ENCODE assay signal across 9 cellular contexts in genomic region chr14:94001501-94002396, GRCh38. TPM values are rescaled to one million over a fixed set of nuclear protein-coding genes. Genes with fewer than 3 reads are reported as not detected.
A peak's percentile ranks its signal among the peaks of the same experiment; 100 is the strongest.
DNase-seq lines count a peak whose midpoint lies in the region; FAIRE-seq and TF ChIP-seq lines count a peak whose summit lies in the region.
"Had no signal": no experiment of that assay in that cellular context is flagged by ENCODE, and none has a peak within 500 bp of the region (broad histone marks: within the 10 kb centered on the region; RNA-seq: fewer than 3 reads in every experiment).

No MANE protein-coding gene starts in this region.

- H3K27ac ChIP-seq in AG04450 (ENCODE audit: low read depth, low read length): no peak overlapping the region
- H3K27ac ChIP-seq in OCI-LY1 (ENCODE audit: low read depth, low read length, poor library complexity, severe bottlenecking): peak overlapping the region; percentile 46
- no peak overlapping the region for H3K27ac ChIP-seq in neural cell (ENCODE audit: low read length)
- H3K27ac ChIP-seq in stomach: no peak overlapping the region

- H3K4me1 ChIP-seq in OCI-LY1 (ENCODE audit: insufficient read depth, low read length, severe bottlenecking) (peaks cover 35% of the 10 kb centered on the region), stomach (peaks cover 0 to 16% (median 8%) of the 10 kb centered on the region in 4 donors)

- 43 to 58% (median 45%) methylated on average over 20 to 26 of the region's 26 CpGs for WGBS in stomach, 5 donors

- H3K36me3 ChIP-seq in OCI-LY1 (ENCODE audit: insufficient read depth, low read length): no peaks in the 10 kb centered on the region
- H3K36me3 ChIP-seq in neural cell (ENCODE audit: insufficient read depth, low read length): no peaks in the 10 kb centered on the region
- H3K36me3 ChIP-seq in stomach: no peaks in the 10 kb centered on the region

- TF ChIP-seq RAD21 in neural cell (conservative IDR thresholded peaks at IDR 0.05): peak; percentile 77

- H3K9me3 ChIP-seq in AG04450 (ENCODE audit: control insufficient read depth, insufficient read depth, low read length): no peaks in the 10 kb centered on the region; the same call in 1 of the 2 replicates
- no peaks in the 10 kb centered on the region for H3K9me3 ChIP-seq in OCI-LY1 (ENCODE audit: low read length)
- H3K9me3 ChIP-seq in neural cell (ENCODE audit: low read length): no peaks in the 10 kb centered on the region
- H3K9me3 ChIP-seq in stomach: no peaks in the 10 kb centered on the region

- CTCF ChIA-PET in AG04450 (lab: Charles Lee): interaction anchor here (0.7 to 11.2 kb wide), 12 partner anchors 10 to 208 kb away, joined by 3 to 270 read pairs (median 4); no protein-coding TSS in a partner anchor

- TF ChIP-seq EP300 in neural cell (conservative IDR thresholded peaks at IDR 0.05; ENCODE audit: poor library complexity, severe bottlenecking) (no peak), stomach (IDR thresholded peaks at IDR 0.05) (no peak)

- H2AFZ ChIP-seq in OCI-LY1 (ENCODE audit: low read length) (no peak overlapping the region; the same call in 1 of the 2 replicates), neural cell (ENCODE audit: low read depth, low read length) (no peak overlapping the region)

- POLR2A ChIA-PET in AG04450 (lab: Yijun Ruan, JAX): no interaction called here

- H3F3A ChIP-seq in OCI-LY1 (ENCODE audit: insufficient read depth, low read length) (no peaks in the 10 kb centered on the region), neural cell (ENCODE audit: insufficient read depth, low read length, poor library complexity, severe bottlenecking) (no peaks in the 10 kb centered on the region)

- H4K20me1 ChIP-seq in OCI-LY1 (ENCODE audit: insufficient read depth, low read length): no peaks in the 10 kb centered on the region
- H4K20me1 ChIP-seq in neural cell (ENCODE audit: insufficient read depth): no peaks in the 10 kb centered on the region

- DNase-seq in AG04450 (ENCODE audit: low read depth, low spot score): peak; percentile 41
- DNase-seq in GM18507 (ENCODE audit: extremely low spot score, insufficient read length, low read depth): peak; percentile 57
- peak; percentile 32 for DNase-seq in HS-5 (ENCODE audit: low read depth)
- peak; percentile 55 for DNase-seq in activated T-cell treated with anti-CD3 and anti-CD28 coated beads for 48 hours (ENCODE audit: low read depth)
- DNase-seq in fibroblast of gingiva (ENCODE audit: low read depth): peak; percentile 55
- DNase-seq in stomach: peak; percentile 55

- H3K27me3 ChIP-seq in AG04450 (ENCODE audit: control insufficient read depth, insufficient read depth, low read length): peaks cover 17% of the 10 kb centered on the region
- no peaks in the 10 kb centered on the region for H3K27me3 ChIP-seq in OCI-LY1 (ENCODE audit: insufficient read depth, low read length)
- H3K27me3 ChIP-seq in neural cell (ENCODE audit: insufficient read depth, low read depth, low read length): no peaks in the 10 kb centered on the region
- peaks cover 0 to 28% (median 6%) of the 10 kb centered on the region in 3 donors for H3K27me3 ChIP-seq in stomach

- intact Hi-C loops in stomach (cut with DNase I; ENCODE audit: low total_unique reads): loop anchor here (5.0 kb wide), 1 partner anchor 64 kb away; no protein-coding TSS in a partner anchor

- H3K9me2 ChIP-seq in OCI-LY1 (ENCODE audit: low read depth, low read length) (no peaks in the 10 kb centered on the region), neural cell (ENCODE audit: insufficient read depth, low read length) (no peaks in the 10 kb centered on the region)

- peak overlapping the region; percentile 57; the same call in 1 of the 2 replicates for H3K4me2 ChIP-seq in OCI-LY1 (ENCODE audit: low read length)
- no peak overlapping the region for H3K4me2 ChIP-seq in neural cell (ENCODE audit: low read length)

- H3K9ac ChIP-seq in OCI-LY1 (ENCODE audit: low read length) (peak overlapping the region; percentile 46), neural cell (ENCODE audit: low read length) (no peak overlapping the region)

- TF ChIP-seq CTCF in AG04450 (IDR thresholded peaks at IDR 0.05; ENCODE audit: low read depth, low read length): peak; percentile 97
- TF ChIP-seq CTCF in OCI-LY1 (IDR thresholded peaks at IDR 0.05; ENCODE audit: low read length): peak; percentile 98
- peak; percentile 86 for TF ChIP-seq CTCF in neural cell (IDR thresholded peaks at IDR 0.05; ENCODE audit: poor library complexity, severe bottlenecking)
- TF ChIP-seq CTCF in stomach (IDR thresholded peaks at IDR 0.05): peak in 5 of 7 experiments; percentile 77 to 98 (median 94)

- H3K79me2 ChIP-seq in OCI-LY1 (ENCODE audit: insufficient read depth, low read length) (no peaks in the 10 kb centered on the region), neural cell (replicated peaks; ENCODE audit: insufficient read depth, low read length) (no peaks in the 10 kb centered on the region)

- no peak for TF ChIP-seq POLR2A in stomach (IDR thresholded peaks at IDR 0.05)

- H3K4me3 ChIP-seq in AG04450 (ENCODE audit: low read depth, low read length) (no peak overlapping the region), OCI-LY1 (ENCODE audit: low read depth, low read length, poor library complexity, severe bottlenecking) (no peak overlapping the region), neural cell (ENCODE audit: low read length) (no peak overlapping the region), stomach (no peak overlapping the region)

- peak; percentile 96 for FAIRE-seq in GM18507 (lab: Jason Lieb, UNC)

TF ChIP-seq in neural cell, 6 proteins besides CTCF, POLR2A, EP300 and RAD21:
- TF ChIP-seq MXI1 (conservative IDR thresholded peaks at IDR 0.05; ENCODE audit: poor library complexity, severe bottlenecking) (no peak), SMC3 (conservative IDR thresholded peaks at IDR 0.05; ENCODE audit: poor library complexity) (peak; percentile 78), POLR2AphosphoS5 (IDR thresholded peaks at IDR 0.05) (no peak), TAF1 (IDR thresholded peaks at IDR 0.05; ENCODE audit: low read depth) (no peak), EZH2 (IDR thresholded peaks at IDR 0.05; ENCODE audit: borderline replicate concordance, insufficient read depth, low read length, poor library complexity, severe bottlenecking) (no peak)
- TF ChIP-seq, protein P1, sequence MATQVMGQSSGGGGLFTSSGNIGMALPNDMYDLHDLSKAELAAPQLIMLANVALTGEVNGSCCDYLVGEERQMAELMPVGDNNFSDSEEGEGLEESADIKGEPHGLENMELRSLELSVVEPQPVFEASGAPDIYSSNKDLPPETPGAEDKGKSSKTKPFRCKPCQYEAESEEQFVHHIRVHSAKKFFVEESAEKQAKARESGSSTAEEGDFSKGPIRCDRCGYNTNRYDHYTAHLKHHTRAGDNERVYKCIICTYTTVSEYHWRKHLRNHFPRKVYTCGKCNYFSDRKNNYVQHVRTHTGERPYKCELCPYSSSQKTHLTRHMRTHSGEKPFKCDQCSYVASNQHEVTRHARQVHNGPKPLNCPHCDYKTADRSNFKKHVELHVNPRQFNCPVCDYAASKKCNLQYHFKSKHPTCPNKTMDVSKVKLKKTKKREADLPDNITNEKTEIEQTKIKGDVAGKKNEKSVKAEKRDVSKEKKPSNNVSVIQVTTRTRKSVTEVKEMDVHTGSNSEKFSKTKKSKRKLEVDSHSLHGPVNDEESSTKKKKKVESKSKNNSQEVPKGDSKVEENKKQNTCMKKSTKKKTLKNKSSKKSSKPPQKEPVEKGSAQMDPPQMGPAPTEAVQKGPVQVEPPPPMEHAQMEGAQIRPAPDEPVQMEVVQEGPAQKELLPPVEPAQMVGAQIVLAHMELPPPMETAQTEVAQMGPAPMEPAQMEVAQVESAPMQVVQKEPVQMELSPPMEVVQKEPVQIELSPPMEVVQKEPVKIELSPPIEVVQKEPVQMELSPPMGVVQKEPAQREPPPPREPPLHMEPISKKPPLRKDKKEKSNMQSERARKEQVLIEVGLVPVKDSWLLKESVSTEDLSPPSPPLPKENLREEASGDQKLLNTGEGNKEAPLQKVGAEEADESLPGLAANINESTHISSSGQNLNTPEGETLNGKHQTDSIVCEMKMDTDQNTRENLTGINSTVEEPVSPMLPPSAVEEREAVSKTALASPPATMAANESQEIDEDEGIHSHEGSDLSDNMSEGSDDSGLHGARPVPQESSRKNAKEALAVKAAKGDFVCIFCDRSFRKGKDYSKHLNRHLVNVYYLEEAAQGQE (IDR thresholded peaks at IDR 0.05; ENCODE audit: borderline replicate concordance): no peak
TF ChIP-seq in neural cell: peak in this region for 1.

RNA-seq across cellular contexts. Expression of gene CCDC197, which starts 4.6 kb away (rescaled TPM):
- polyA plus RNA-seq in AG04450 (2011; rRNA removed) (not detected in 2 replicates), neural cell (not detected in 2 replicates), stomach (not detected)
- not detected in 2 replicates for polyA minus RNA-seq in AG04450 (2011; rRNA and poly(A)+ RNA removed)
- polyA minus RNA-seq in neural cell: not detected in 2 replicates
- total RNA-seq in stomach: not detected
- total RNA-seq: temporal lobe had no signal

RNA-seq across cellular contexts. Expression of gene OTUB2, which starts 24.4 kb away (rescaled TPM):
- 2.1 and 2.3 TPM in 2 replicates for polyA plus RNA-seq in AG04450 (2011; rRNA removed)
- 5.1 and 5.3 TPM in 2 replicates for polyA minus RNA-seq in AG04450 (2011; rRNA and poly(A)+ RNA removed)
- 2.5 and 2.8 TPM in 2 replicates for polyA plus RNA-seq in neural cell
- polyA minus RNA-seq in neural cell: 8.7 and 9.3 TPM in 2 replicates
- 1 to 10 TPM in 1 of 5 donors, under 1 TPM in 2, not detected in 2; 0.45 to 4.1 (median 0.92) TPM for total RNA-seq in stomach
- under 1 TPM; 0.46 to 0.75 (median 0.50) TPM for polyA plus RNA-seq in stomach

RNA-seq across cellular contexts. Expression of gene ASB2, which starts 25.4 kb away (rescaled TPM):
- 1.6 and 2.0 TPM in 2 replicates for polyA plus RNA-seq in AG04450 (2011; rRNA removed)
- 1.4 and 1.9 TPM in 2 replicates for polyA minus RNA-seq in AG04450 (2011; rRNA and poly(A)+ RNA removed)
- polyA plus RNA-seq in neural cell: 0.26 TPM in 1 of 2 replicates, not detected in the other
- 0.49 TPM in 1 of 2 replicates, not detected in the other for polyA minus RNA-seq in neural cell
- 100 to 1,000 TPM in 1 of 5 donors, 10 to 100 TPM in 3, 1 to 10 TPM in 1; 9.6 to 199 (median 34.8) TPM for total RNA-seq in stomach
- polyA plus RNA-seq in stomach: 10 to 100 TPM in 1 of 3 donors, 1 to 10 TPM in 2; 2.0 to 17.1 (median 2.2) TPM
- total RNA-seq: temporal lobe had no signal
